In the genomic region with DNA sequence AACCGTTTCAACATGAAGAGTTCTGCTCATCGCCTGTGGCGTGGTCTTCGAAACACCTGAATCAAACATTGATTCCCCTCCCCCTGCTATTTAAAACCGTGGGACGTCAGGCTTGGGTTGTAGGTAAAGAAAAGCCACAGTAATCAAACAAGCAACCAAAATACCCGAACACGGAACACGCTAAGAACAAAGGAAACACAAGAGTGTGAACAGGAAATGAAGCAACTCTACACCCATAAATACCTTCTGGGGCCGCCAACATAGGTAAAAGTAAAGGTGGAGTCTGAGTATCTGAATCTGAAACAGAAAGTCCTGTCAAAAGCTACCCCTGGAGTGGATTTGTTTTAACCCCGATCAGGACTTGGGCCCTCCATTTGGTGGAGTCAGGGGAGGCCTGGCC, we compare ENCODE assay signal across 9 cellular contexts. TPM values are rescaled to one million over a fixed set of nuclear protein-coding genes. Genes with fewer than 3 reads are reported as not detected.
DNase-seq lines count a peak whose midpoint lies in the region; ATAC-seq and TF ChIP-seq lines count a peak whose summit lies in the region.
"Not testable (repeated sequence)": the region's sequence is repeated elsewhere in the genome, so short reads cannot be mapped to it uniquely, and the experiment has no call there.
"Had no signal": no experiment of that assay in that cellular context is flagged by ENCODE, and none has a peak within 500 bp of the region (broad histone marks: within the 10 kb centered on the region; RNA-seq: fewer than 3 reads in every experiment).

No MANE protein-coding gene starts in this region.

- WGBS in esophagus muscularis mucosa: 2% methylated on average over 9 of the region's 11 CpGs
- no CpG with 5 or more reads among the region's 11 CpGs for WGBS in mesodermal cell (ENCODE audit: insufficient coverage in 2 of 2), 2 experiments
- WGBS in upper lobe of left lung, 2 donors: 3 to 7% methylated on average over 7 to 10 of the region's 11 CpGs

- ATAC-seq in GM18505 (IDR thresholded peaks at IDR 0.05; ENCODE audit: unreplicated experiment); upper lobe of left lung (ENCODE audit: low FRiP score in 2 of 2): not testable (repeated sequence)

- not testable (repeated sequence) for TF ChIP-seq CTCF in RWPE1 (conservative IDR thresholded peaks at IDR 0.05; ENCODE audit: low read depth); esophagus muscularis mucosa (IDR thresholded peaks at IDR 0.05); upper lobe of left lung (IDR thresholded peaks at IDR 0.05)

- intact Hi-C loops in esophagus muscularis mucosa (cut with DNase I): not testable (repeated sequence)

- TF ChIP-seq EP300 in esophagus muscularis mucosa (IDR thresholded peaks at IDR 0.05); upper lobe of left lung (IDR thresholded peaks at IDR 0.05): not testable (repeated sequence)

- CTCF ChIA-PET in RWPE1 (lab: Yijun Ruan, JAX): not testable (repeated sequence)

- H3K9ac ChIP-seq in adipocyte (ENCODE audit: low read length): peak overlapping the region; percentile 34

- H3K4me3 ChIP-seq in adipocyte (ENCODE audit: low read length): peak overlapping the region; percentile 78
- H3K4me3 ChIP-seq in esophagus muscularis mucosa: peak overlapping the region; percentile 66 to 83 (median 67)
- peak overlapping the region; percentile 31 for H3K4me3 ChIP-seq in mesodermal cell (ENCODE audit: extremely low read depth, insufficient read depth, low read length, poor library complexity, severe bottlenecking)
- H3K4me3 ChIP-seq in skin epidermis: peak overlapping the region; percentile 53 to 81 (median 68)
- H3K4me3 ChIP-seq in upper lobe of left lung: peak overlapping the region in 3 of 4 donors; percentile 52 to 72 (median 65)

- not testable (repeated sequence) for DNase-seq in RWPE1 (ENCODE audit: low spot score); adipocyte (ENCODE audit: low read depth); esophagus muscularis mucosa (ENCODE audit: extremely low spot score); upper lobe of left lung
- peak; percentile 11 to 23 for DNase-seq in activated CD8-positive, alpha-beta memory T cell treated with anti-CD3 and anti-CD28 coated beads for 1 hour (ENCODE audit: extremely low read depth in 1 of 2, low read depth in 1 of 2)

- TF ChIP-seq POLR2A in GM18505 (IDR thresholded peaks at IDR 0.05; ENCODE audit: borderline replicate concordance, extremely low read depth, insufficient read depth, insufficient read length): peak; percentile 18
- TF ChIP-seq POLR2A in esophagus muscularis mucosa (IDR thresholded peaks at IDR 0.05; ENCODE audit: low read depth); upper lobe of left lung (IDR thresholded peaks at IDR 0.05): not testable (repeated sequence)

- H3K9me3 ChIP-seq in adipocyte (ENCODE audit: control insufficient read depth, low read length); esophagus muscularis mucosa; mesodermal cell (ENCODE audit: control insufficient read depth, low read length); upper lobe of left lung: not testable (repeated sequence)

- H3K4me1 ChIP-seq in adipocyte (ENCODE audit: control insufficient read depth, insufficient read depth, low read length); esophagus muscularis mucosa; mesodermal cell (ENCODE audit: control insufficient read depth, insufficient read depth, low read length, poor library complexity, severe bottlenecking); upper lobe of left lung: not testable (repeated sequence)

- H3K36me3 ChIP-seq in adipocyte (ENCODE audit: control insufficient read depth, insufficient read depth, low read length, severe bottlenecking); esophagus muscularis mucosa; mesodermal cell (ENCODE audit: control insufficient read depth, insufficient read depth, low read length); upper lobe of left lung: not testable (repeated sequence)

- not testable (repeated sequence) for H3K27me3 ChIP-seq in adipocyte (replicated peaks; ENCODE audit: control insufficient read depth, insufficient read depth, low read length); esophagus muscularis mucosa; upper lobe of left lung

- POLR2A ChIA-PET in RWPE1 (lab: Yijun Ruan, JAX; ENCODE audit: low non-redundant PET): not testable (repeated sequence)

- H3K27ac ChIP-seq in RWPE1 (peak overlapping the region; percentile 81), esophagus muscularis mucosa (replicated peaks in 1 of 4) (peak overlapping the region; percentile 82 to 88 (median 86)), skin epidermis (peak overlapping the region in 16 of 21 experiments; percentile 78 to 96 (median 87)), upper lobe of left lung (peak overlapping the region; percentile 80 to 93 (median 84))
- not testable (repeated sequence) for H3K27ac ChIP-seq in mesodermal cell (ENCODE audit: low read depth, low read length, severe bottlenecking)

RNA-seq across cellular contexts. Expression of a gene that starts 24.7 kb away (rescaled TPM):
- total RNA-seq in esophagus muscularis mucosa: not detected
- not detected for polyA plus RNA-seq in mesodermal cell (2013, experiment 1 of 2)
- not detected for polyA plus RNA-seq in mesodermal cell (2013, experiment 2 of 2)
- total RNA-seq in upper lobe of left lung: under 1 TPM in 1 of 6 donors, not detected in 5; 0.10 TPM
- total RNA-seq: sciatic nerve had no signal
